Comparison of ENCODE assay signal across 31 cellular contexts in genomic region chrX:9700555-9700954, GRCh38.
"Had no signal": no experiment of that assay in that cellular context is flagged by ENCODE, and none has a peak within 500 bp of the region (broad histone marks: within the 10 kb centered on the region; RNA-seq: fewer than 3 reads in every experiment).

No MANE protein-coding gene starts in this region.

- H3K27ac ChIP-seq: breast epithelium, colonic mucosa, ovary, prostate gland, stomach, thyroid gland, upper lobe of left lung, vagina had no signal

- H3K9me3 Mint-ChIP-seq: activated naive CD4-positive, alpha-beta T cell treated with anti-CD3 and anti-CD28 coated beads, Interleukin-2, amount 50 U/mL, for 24 hours; activated naive CD8-positive, alpha-beta T cell treated with anti-CD3 and anti-CD28 coated beads, Interleukin-2, amount 50 U/mL, for 24 hours; activated T-helper 2 cell treated with anti-CD3 and anti-CD28 coated beads, Interferon-gamma antibody, Interleukin-2, Interleukin-4, amounts not matched to agents 10 μg/mL and 5 μg/mL and 100 μg/mL, durations not matched to agents 14 hours and 24 hours and 36 hours; central memory CD8-positive, alpha-beta T cell; effector memory CD8-positive, alpha-beta T cell; stimulated activated memory B cell treated with anti-CD40 and anti-IgM and Interleukin-4, amounts not matched to agents 10 μg/mL and 1 μg/mL and 100 μg/mL, for 72 hours had no signal

- H3K27me3 ChIP-seq: breast epithelium, colonic mucosa, ovary, stomach, thyroid gland, upper lobe of left lung, vagina had no signal

- H3K4me2 ChIP-seq: smooth muscle cell had no signal

- H3K4me3 ChIP-seq: breast epithelium, colonic mucosa, ovary, prostate gland, smooth muscle cell, stomach, thyroid gland, upper lobe of left lung, vagina had no signal

- DNase-seq: activated CD4-positive, alpha-beta T cell treated with anti-CD3 and anti-CD28 coated beads, Interleukin-2, amount 50 U/mL, for 1 hour; activated CD8-positive, alpha-beta memory T cell treated with anti-CD3 and anti-CD28 coated beads, Interleukin-2, amount 10 ng/mL, durations not matched to agents 7 days and 5 days; activated CD8-positive, alpha-beta T cell treated with anti-CD3 and anti-CD28 coated beads, Interleukin-2, amount 10 ng/mL, durations not matched to agents 7 days and 5 days; activated naive CD8-positive, alpha-beta T cell treated with anti-CD3 and anti-CD28 coated beads, Interleukin-2, amount 50 U/mL, for 24 hours; activated T-cell treated with anti-CD3 and anti-CD28 coated beads, Interleukin-2, amount 50 U/mL, for 48 hours; amygdala; colonic mucosa; effector memory CD8-positive, alpha-beta T cell; head of caudate nucleus; hippocampal formation; left cardiac atrium; left ventricle myocardium superior; ovary; retina; stimulated activated CD4-positive, alpha-beta T cell treated with anti-CD3 and anti-CD28 coated beads, Interleukin-1b, Interleukin-23, amount 100 ng/mL, for 48 hours; stimulated activated CD4-positive, alpha-beta T cell treated with anti-CD3 and anti-CD28 coated beads, Interleukin-4, amount 100 ng/mL, for 4 hours; stimulated activated CD8-positive, alpha-beta memory T cell treated with anti-CD3 and anti-CD28 coated beads, Interleukin-4, amount 100 ng/mL, for 48 hours; stomach; T-helper 17 cell; T1000; thyroid gland; upper lobe of left lung had no signal

- H3K4me3 Mint-ChIP-seq: activated CD8-positive, alpha-beta memory T cell treated with anti-CD3 and anti-CD28 coated beads, Interleukin-2, amount 10 ng/mL, durations not matched to agents 7 days and 5 days; activated CD8-positive, alpha-beta T cell treated with anti-CD3 and anti-CD28 coated beads, Interleukin-2, amount 10 ng/mL, durations not matched to agents 7 days and 5 days; activated naive CD4-positive, alpha-beta T cell treated with anti-CD3 and anti-CD28 coated beads, Interleukin-2, amount 50 U/mL, for 24 hours; activated naive CD8-positive, alpha-beta T cell treated with anti-CD3 and anti-CD28 coated beads, Interleukin-2, amount 50 U/mL, for 24 hours; central memory CD8-positive, alpha-beta T cell; effector memory CD8-positive, alpha-beta T cell; nephron; stimulated activated memory B cell treated with anti-CD40 and anti-IgM and Interleukin-4, amounts not matched to agents 10 μg/mL and 1 μg/mL and 100 μg/mL, for 72 hours; T-helper 17 cell had no signal

- ATAC-seq: activated CD8-positive, alpha-beta memory T cell treated with anti-CD3 and anti-CD28 coated beads, Interleukin-2, amount 10 ng/mL, durations not matched to agents 7 days and 5 days; activated CD8-positive, alpha-beta T cell treated with anti-CD3 and anti-CD28 coated beads, Interleukin-2, amount 10 ng/mL, durations not matched to agents 7 days and 5 days; activated naive CD8-positive, alpha-beta T cell treated with anti-CD3 and anti-CD28 coated beads, Interleukin-2, amount 50 U/mL, for 24 hours; effector memory CD8-positive, alpha-beta T cell; left cardiac atrium; left ventricle myocardium superior; stimulated activated memory B cell treated with anti-CD40 and anti-IgM and Interleukin-4, amounts not matched to agents 10 μg/mL and 1 μg/mL and 100 μg/mL, for 72 hours; T-helper 17 cell had no signal

- H3K27ac Mint-ChIP-seq: activated CD8-positive, alpha-beta memory T cell treated with anti-CD3 and anti-CD28 coated beads, Interleukin-2, amount 10 ng/mL, durations not matched to agents 7 days and 5 days; activated CD8-positive, alpha-beta T cell treated with anti-CD3 and anti-CD28 coated beads, Interleukin-2, amount 10 ng/mL, durations not matched to agents 7 days and 5 days; activated naive CD4-positive, alpha-beta T cell treated with anti-CD3 and anti-CD28 coated beads, Interleukin-2, amount 50 U/mL, for 24 hours; activated naive CD8-positive, alpha-beta T cell treated with anti-CD3 and anti-CD28 coated beads, Interleukin-2, amount 50 U/mL, for 24 hours; activated T-helper 2 cell treated with anti-CD3 and anti-CD28 coated beads, Interferon-gamma antibody, Interleukin-2, Interleukin-4, amounts not matched to agents 10 μg/mL and 5 μg/mL and 100 μg/mL, durations not matched to agents 14 hours and 24 hours and 36 hours; nephron; stimulated activated memory B cell treated with anti-CD40 and anti-IgM and Interleukin-4, amounts not matched to agents 10 μg/mL and 1 μg/mL and 100 μg/mL, for 72 hours; T-helper 17 cell had no signal

- H3K4me1 ChIP-seq: breast epithelium, colonic mucosa, prostate gland, stomach, thyroid gland, upper lobe of left lung, vagina had no signal

- H3K36me3 ChIP-seq: breast epithelium, colonic mucosa, ovary, prostate gland, thyroid gland, upper lobe of left lung, vagina had no signal

- H3K4me1 Mint-ChIP-seq: activated CD8-positive, alpha-beta memory T cell treated with anti-CD3 and anti-CD28 coated beads, Interleukin-2, amount 10 ng/mL, durations not matched to agents 7 days and 5 days; activated naive CD4-positive, alpha-beta T cell treated with anti-CD3 and anti-CD28 coated beads, Interleukin-2, amount 50 U/mL, for 24 hours; activated naive CD8-positive, alpha-beta T cell treated with anti-CD3 and anti-CD28 coated beads, Interleukin-2, amount 50 U/mL, for 24 hours; central memory CD8-positive, alpha-beta T cell; nephron; stimulated activated memory B cell treated with anti-CD40 and anti-IgM and Interleukin-4, amounts not matched to agents 10 μg/mL and 1 μg/mL and 100 μg/mL, for 72 hours; T-helper 17 cell had no signal

- H3K27me3 Mint-ChIP-seq: activated CD8-positive, alpha-beta memory T cell treated with anti-CD3 and anti-CD28 coated beads, Interleukin-2, amount 10 ng/mL, durations not matched to agents 7 days and 5 days; activated naive CD4-positive, alpha-beta T cell treated with anti-CD3 and anti-CD28 coated beads, Interleukin-2, amount 50 U/mL, for 24 hours; activated naive CD8-positive, alpha-beta T cell treated with anti-CD3 and anti-CD28 coated beads, Interleukin-2, amount 50 U/mL, for 24 hours; central memory CD8-positive, alpha-beta T cell; effector memory CD8-positive, alpha-beta T cell; stimulated activated memory B cell treated with anti-CD40 and anti-IgM and Interleukin-4, amounts not matched to agents 10 μg/mL and 1 μg/mL and 100 μg/mL, for 72 hours; T-helper 17 cell had no signal
